17 cellular contexts compared by ENCODE assay signal in the genomic region with DNA sequence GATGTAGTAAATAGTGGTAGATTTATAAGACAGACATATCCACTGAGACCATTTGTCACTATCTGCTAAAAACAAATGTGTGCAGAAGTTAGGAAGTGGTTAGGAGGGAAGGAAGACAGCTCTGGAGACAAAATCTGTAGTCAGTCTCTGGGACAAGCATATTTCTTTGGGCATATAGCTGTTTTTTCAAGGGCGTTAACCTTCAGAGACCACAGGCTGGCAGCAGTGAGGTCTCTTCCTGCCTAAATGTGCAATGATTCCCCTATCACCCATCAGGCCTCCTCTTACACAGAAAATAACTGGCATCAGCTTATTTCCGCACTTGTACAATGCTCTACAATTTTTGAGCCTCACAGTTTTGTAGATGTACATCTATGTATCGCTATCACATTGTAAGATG. TPM values are rescaled to one million over a fixed set of nuclear protein-coding genes. Genes with fewer than 3 reads are reported as not detected.
DNase-seq lines count a peak whose midpoint lies in the region; ATAC-seq and TF ChIP-seq lines count a peak whose summit lies in the region.
"Had no signal": no experiment of that assay in that cellular context is flagged by ENCODE, and none has a peak within 500 bp of the region (broad histone marks: within the 10 kb centered on the region; RNA-seq: fewer than 3 reads in every experiment).

No MANE protein-coding gene starts in this region.

- 0 out of 2 replicates have a peak, but pooled peaks have one; percentile 18 for TF ChIP-seq RAD21 in HCT116 (IDR thresholded peaks at IDR 0.05; ENCODE audit: low read depth)
- peak; percentile 36 for TF ChIP-seq RAD21 in SK-N-SH (IDR thresholded peaks at IDR 0.05; ENCODE audit: low read length)

- POLR2A ChIA-PET in HCT116 (lab: Charles Lee), result no interaction called here
- POLR2A ChIA-PET in SK-N-SH (lab: Yijun Ruan, JAX), result no interaction called here

- TF ChIP-seq EP300 in SK-N-SH (IDR thresholded peaks at IDR 0.05; ENCODE audit: borderline replicate concordance in 1 of 2, low read depth in 1 of 2, low read length in 1 of 2), result no peak

- H3K27ac ChIP-seq in HCT116 (ENCODE audit: low read depth, low read length) (no peak overlapping the region), SK-N-SH (ENCODE audit: low read depth in 2 of 2, low read length in 1 of 2) (no peak overlapping the region)
- H3K27ac ChIP-seq: heart left ventricle, uterus had no signal

- 85% methylated on average over 3 of the region's 3 CpGs for WGBS in SK-N-SH (ENCODE audit: low lambda C conversion rate)

- H3K9ac ChIP-seq in HCT116 (ENCODE audit: low read length), result no peak overlapping the region
- H3K9ac ChIP-seq in SK-N-SH, result no peak overlapping the region

- no TSS peak for BruUV-seq in HCT116 (replicated peaks; lab: Mats Ljungman, UMichigan)

- H3K9me3 ChIP-seq in BE2C (no peaks in the 10 kb centered on the region), HCT116 (ENCODE audit: control insufficient read depth in 1 of 2, insufficient read depth in 1 of 2, low read depth in 1 of 2, low read length in 2 of 2) (no peaks in the 10 kb centered on the region), SK-N-SH (no peaks in the 10 kb centered on the region)
- H3K9me3 ChIP-seq: heart left ventricle, uterus had no signal

- H3K36me3 ChIP-seq in BE2C, result no peaks in the 10 kb centered on the region
- H3K36me3 ChIP-seq in HCT116 (ENCODE audit: control insufficient read depth in 1 of 2, insufficient read depth in 2 of 2, low read length in 2 of 2), result no peaks in the 10 kb centered on the region
- no peaks in the 10 kb centered on the region for H3K36me3 ChIP-seq in SK-N-SH (replicated peaks in 1 of 2; ENCODE audit: control insufficient read depth in 1 of 2, insufficient read depth in 2 of 2, low read length in 1 of 2)
- H3K36me3 ChIP-seq: heart left ventricle, uterus had no signal

- no peaks in the 10 kb centered on the region for H3F3A ChIP-seq in SK-N-SH (replicated peaks; ENCODE audit: insufficient read depth)

- intact Hi-C loops in HCT116 (cut with micrococcal nuclease), result no loop called here

- H3K4me3 ChIP-seq in BE2C (ENCODE audit: low read depth, low read length) (no peak overlapping the region), HCT116 (replicated peaks in 1 of 2; ENCODE audit: low read depth in 1 of 2, low read length in 2 of 2) (no peak overlapping the region), SK-N-SH (ENCODE audit: low read depth in 2 of 2, low read length in 1 of 2) (no peak overlapping the region)
- H3K4me3 ChIP-seq: heart left ventricle, uterus had no signal

- peak; percentile 79 for ATAC-seq in HCT116
- no peak for ATAC-seq in GM18520 (IDR thresholded peaks at IDR 0.05; ENCODE audit: unreplicated experiment)
- no peak for ATAC-seq in GM18907 (IDR thresholded peaks at IDR 0.05; ENCODE audit: unreplicated experiment)
- ATAC-seq: heart left ventricle; stimulated activated naive B cell treated with anti-CD40 and anti-IgM and Interleukin-4, amounts not matched to agents 10 μg/mL and 1 μg/mL and 100 μg/mL, for 72 hours had no signal

- RAD21 ChIA-PET in HCT116 (lab: Charles Lee; ENCODE audit: low non-redundant PET in 1 of 2, low total read pairs in 2 of 2, uncharacterized antibody in 2 of 2, unreplicated experiment in 2 of 2), result no interaction called here

- H3K4me1 ChIP-seq in BE2C, result no peaks in the 10 kb centered on the region
- no peaks in the 10 kb centered on the region for H3K4me1 ChIP-seq in HCT116 (ENCODE audit: control insufficient read depth in 1 of 2, insufficient read depth in 2 of 2, low read length in 2 of 2)
- no peaks in the 10 kb centered on the region for H3K4me1 ChIP-seq in SK-N-SH (ENCODE audit: control insufficient read depth in 1 of 2, insufficient read depth in 2 of 2, low read depth in 1 of 2, low read length in 1 of 2)
- H3K4me1 ChIP-seq: uterus had no signal

- CTCF ChIA-PET in HCT116 (lab: Charles Lee), result interaction anchor here (0.7 to 2.2 kb wide), 3 partner anchors 23 to 184 kb away, joined by 3 to 8 read pairs (median 3); no protein-coding TSS in a partner anchor
- CTCF ChIA-PET in SK-N-SH (lab: Yijun Ruan, JAX), result interaction anchor here (0.6 to 1.4 kb wide), 11 partner anchors 9 to 257 kb away, joined by 3 to 4 read pairs (median 3); no protein-coding TSS in a partner anchor

- H2AFZ ChIP-seq in HCT116 (ENCODE audit: low read depth, low read length, poor library complexity, severe bottlenecking) (no peak overlapping the region), SK-N-SH (ENCODE audit: low read depth) (no peak overlapping the region)

- DNase-seq in BE2C (no peak), HCT116 (ENCODE audit: low read depth, low spot score) (no peak), SK-N-SH (peak; percentile 27), globus pallidus (ENCODE audit: low spot score) (peak; percentile 34)
- no peak for DNase-seq in stimulated activated CD4-positive, alpha-beta T cell treated with anti-CD3 and anti-CD28 coated beads, Interleukin-2, amount 100 ng/mL, for 24 hours
- DNase-seq in stimulated activated CD4-positive, alpha-beta T cell treated with anti-CD3 and anti-CD28 coated beads, Interleukin-4, amount 100 ng/mL, for 4 hours, result no peak
- DNase-seq: activated CD8-positive, alpha-beta memory T cell treated with anti-CD3 and anti-CD28 coated beads, Interleukin-2, amount 50 U/mL, for 4 hours; activated naive CD8-positive, alpha-beta T cell treated with anti-CD3 and anti-CD28 coated beads for 36 hours; heart left ventricle; naive B cell; NCI-H526; SIG-M5; stimulated activated naive B cell treated with anti-CD40 and anti-IgM and Interleukin-4, amounts not matched to agents 10 μg/mL and 1 μg/mL and 100 μg/mL, for 72 hours; uterus had no signal

- no peaks in the 10 kb centered on the region for H4K20me1 ChIP-seq in HCT116 (ENCODE audit: insufficient read depth)
- no peaks in the 10 kb centered on the region for H4K20me1 ChIP-seq in SK-N-SH (ENCODE audit: insufficient read depth)

- TF ChIP-seq CTCF in BE2C (IDR thresholded peaks at IDR 0.05; ENCODE audit: low read depth, low read length) (peak; percentile 58), HCT116 (IDR thresholded peaks at IDR 0.05 in 2 of 3, conservative IDR thresholded peaks at IDR 0.05 in 1 of 3; ENCODE audit: borderline replicate concordance in 1 of 3, insufficient read depth in 1 of 3, low read depth in 2 of 3, low read length in 2 of 3) (peak in 2 of 3 experiments; percentile 26 to 30; a peak in 1 of 6 replicates), SK-N-SH (IDR thresholded peaks at IDR 0.05) (peak; percentile 23)

- H3K27me3 ChIP-seq in BE2C (no peaks in the 10 kb centered on the region), HCT116 (ENCODE audit: insufficient read depth, low read length) (no peaks in the 10 kb centered on the region), SK-N-SH (ENCODE audit: insufficient read depth) (no peaks in the 10 kb centered on the region)
- H3K27me3 ChIP-seq: uterus had no signal

- H3K79me2 ChIP-seq in HCT116 (ENCODE audit: insufficient read depth, low read length) (no peaks in the 10 kb centered on the region), SK-N-SH (ENCODE audit: insufficient read depth) (no peaks in the 10 kb centered on the region)

- TF ChIP-seq POLR2A in HCT116 (IDR thresholded peaks at IDR 0.05; ENCODE audit: borderline replicate concordance, extremely low read depth, insufficient read depth, insufficient read length), result no peak

- no peaks in the 10 kb centered on the region for H3K9me2 ChIP-seq in HCT116 (ENCODE audit: insufficient read depth)
- H3K9me2 ChIP-seq in SK-N-SH, result no peaks in the 10 kb centered on the region

- H3K4me2 ChIP-seq in HCT116 (ENCODE audit: low read length), result no peak overlapping the region
- H3K4me2 ChIP-seq in SK-N-SH, result no peak overlapping the region

TF ChIP-seq in HCT116, 20 proteins besides CTCF, POLR2A, EP300 and RAD21 (continues in another document):
- TF ChIP-seq SP1 (IDR thresholded peaks at IDR 0.05; ENCODE audit: low read depth) (no peak), CEBPB (IDR thresholded peaks at IDR 0.05; ENCODE audit: low read depth) (no peak), JUND (IDR thresholded peaks at IDR 0.05) (no peak), ZNF274 (IDR thresholded peaks at IDR 0.05; ENCODE audit: low read depth, low read length) (no peak), EZH2phosphoT487 (IDR thresholded peaks at IDR 0.05; ENCODE audit: borderline replicate concordance) (no peak), ELF1 (IDR thresholded peaks at IDR 0.05; ENCODE audit: borderline replicate concordance, low read depth) (no peak)

TF ChIP-seq in SK-N-SH, 30 proteins besides CTCF, POLR2A, EP300 and RAD21 (continues in another document):
- no peak for TF ChIP-seq USF2 (IDR thresholded peaks at IDR 0.05; ENCODE audit: borderline replicate concordance, low read depth, low read length)

RNA-seq across cellular contexts. Expression of gene TMEM150C, which starts 6.5 kb away (rescaled TPM):
- polyA plus RNA-seq in BE2C (2012; ENCODE audit: insufficient read depth, insufficient read length, low read depth), result 1.4 TPM
- 1.2 TPM for total RNA-seq in HCT116 (2021; ENCODE audit: unreplicated experiment)
- polyA plus RNA-seq in HCT116 (2012), result 0.65 and 0.82 TPM in 2 replicates
- 1.0 and 1.3 TPM in 2 replicates for polyA plus RNA-seq in SK-N-SH (2012; rRNA removed)
- polyA plus RNA-seq in SK-N-SH (2012; cell fraction: cytosol; rRNA removed), result 1.0 and 1.1 TPM in 2 replicates
- polyA plus RNA-seq in SK-N-SH (2012; cell fraction: nucleus; rRNA removed), result 0.56 and 1.2 TPM in 2 replicates
- total RNA-seq: activated naive CD8-positive, alpha-beta T cell treated with anti-CD3 and anti-CD28 coated beads for 36 hours; HT-29 had no signal

Comparison
In these comparisons a context has a peak if more than half of its experiments do, and no peak if none do; other contexts are left out.
1. DNase-seq: peak in SK-N-SH (single experiment) and globus pallidus (single experiment); none in BE2C (single experiment), HCT116 (single experiment), stimulated activated CD4-positive, alpha-beta T cell treated with anti-CD3 and anti-CD28 coated beads, Interleukin-2, amount 100 ng/mL, for 24 hours (0 of 2) and stimulated activated CD4-positive, alpha-beta T cell treated with anti-CD3 and anti-CD28 coated beads, Interleukin-4, amount 100 ng/mL, for 4 hours (0 of 2).
2. Peak in every context shown above with its lines, with median percentiles within 50 percentile points of each other: CTCF ChIP-seq.